15 cellular contexts compared by ENCODE assay signal in the genomic region with DNA sequence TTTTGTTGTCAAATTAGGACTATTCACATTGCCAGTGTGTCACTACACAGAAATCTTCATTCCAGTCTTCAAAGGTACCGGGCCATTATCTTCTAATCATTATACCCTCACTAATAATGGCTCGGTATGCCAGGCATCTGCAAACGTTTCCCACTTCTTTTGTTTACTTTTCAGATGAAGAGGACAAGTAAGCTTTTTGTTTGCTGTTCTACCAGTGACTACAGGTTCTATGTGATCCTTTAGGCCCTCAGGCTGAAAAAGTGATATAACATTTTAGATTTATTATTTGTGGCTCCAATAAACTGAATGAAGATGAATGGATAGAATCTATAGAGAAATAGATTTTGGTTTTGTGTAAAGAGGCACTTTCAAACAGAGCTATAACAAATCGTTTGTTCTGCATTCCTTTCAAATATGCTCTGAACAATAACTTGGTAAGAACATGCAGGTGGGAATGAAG. TPM values are rescaled to one million over a fixed set of nuclear protein-coding genes. Genes with fewer than 3 reads are reported as not detected.
DNase-seq lines count a peak whose midpoint lies in the region; ATAC-seq and TF ChIP-seq lines count a peak whose summit lies in the region.
"Had no signal": no experiment of that assay in that cellular context is flagged by ENCODE, and none has a peak within 500 bp of the region (broad histone marks: within the 10 kb centered on the region; RNA-seq: fewer than 3 reads in every experiment).

No MANE protein-coding gene starts in this region.

- H3K4me3 ChIP-seq in HAP-1 (no peak overlapping the region), left lung (no peak overlapping the region), H7 (ENCODE audit: insufficient read depth, low read depth, low read length) (no peak overlapping the region)
- H3K4me3 ChIP-seq: psoas muscle had no signal

- H3K27me3 ChIP-seq in HAP-1 (ENCODE audit: low read depth) (peaks cover 7% of the 10 kb centered on the region; the same call in 1 of the 2 replicates), left lung (no peaks in the 10 kb centered on the region), H7 (ENCODE audit: control insufficient read depth, insufficient read depth, low read length) (no peaks in the 10 kb centered on the region)

- TF ChIP-seq CTCF in left lung (IDR thresholded peaks at IDR 0.05): no peak

- intact Hi-C loops in left lung (cut with DNase I): no loop called here

- DNase-seq in HAP-1 (ENCODE audit: low spot score in 2 of 2) (peak; percentile 13 to 69), NCI-H510A treated with DMSO at 0.1 percent for 48 hours (lab: John Stamatoyannopoulos, UW) (peak; percentile 87), left lung (no peak), H7 (no peak), NCI-H1694 (lab: John Stamatoyannopoulos, UW) (no peak)
- DNase-seq: activated naive CD8-positive, alpha-beta T cell treated with anti-CD3 and anti-CD28 coated beads, Interleukin-2, amount 50 U/mL, for 24 hours; activated T-cell treated with anti-CD3 and anti-CD28 coated beads, Interleukin-2, amount 50 U/mL, for 24 hours; CD4-positive, alpha-beta memory T cell; psoas muscle; stimulated activated CD4-positive, alpha-beta T cell treated with anti-CD3 and anti-CD28 coated beads, Interleukin-15, amount 100 ng/mL, for 24 hours; T-cell had no signal

- in situ Hi-C loops in HAP-1 (cut with MboI; ENCODE audit: low sequenced_read_pairs): no loop called here

- ATAC-seq in left lung: peak; percentile 93
- no peak for ATAC-seq in GM18511 (IDR thresholded peaks at IDR 0.05; ENCODE audit: unreplicated experiment)
- ATAC-seq: activated naive CD8-positive, alpha-beta T cell treated with anti-CD3 and anti-CD28 coated beads, Interleukin-2, amount 50 U/mL, for 24 hours; psoas muscle; T-cell had no signal

- peaks cover 12% of the 10 kb centered on the region for H3K4me1 ChIP-seq in HAP-1
- no peaks in the 10 kb centered on the region for H3K4me1 ChIP-seq in left lung
- H3K4me1 ChIP-seq: psoas muscle had no signal

- H3K27ac ChIP-seq in left lung: no peak overlapping the region
- H3K27ac ChIP-seq: psoas muscle had no signal

- H3K36me3 ChIP-seq in HAP-1 (replicated peaks) (no peaks in the 10 kb centered on the region), left lung (no peaks in the 10 kb centered on the region), H7 (replicated peaks; ENCODE audit: control insufficient read depth, insufficient read depth, low read length) (no peaks in the 10 kb centered on the region)

- H3K9me3 ChIP-seq in HAP-1 (no peaks in the 10 kb centered on the region), left lung (no peaks in the 10 kb centered on the region)
- H3K9me3 ChIP-seq: psoas muscle had no signal

RNA-seq across cellular contexts. Expression of gene KRTAP3-1, which starts 0.4 kb away (rescaled TPM):
- not detected for total RNA-seq in left lung
- not detected in 2 replicates for total RNA-seq in H7 (2014; rRNA removed; shearing (Covaris generic))
- total RNA-seq: CD4-positive, alpha-beta memory T cell; epithelial cell of proximal tubule; kidney epithelial cell; psoas muscle; T-cell; temporal lobe had no signal

RNA-seq across cellular contexts. Expression of gene KRTAP3-2, which starts 9.6 kb away (rescaled TPM):
- not detected for total RNA-seq in left lung
- total RNA-seq in H7 (2014; rRNA removed; shearing (Covaris generic)): not detected in 2 replicates
- total RNA-seq: CD4-positive, alpha-beta memory T cell; epithelial cell of proximal tubule; kidney epithelial cell; psoas muscle; T-cell; temporal lobe had no signal

RNA-seq across cellular contexts. Expression of gene KRTAP3-3, which starts 15.4 kb away (rescaled TPM):
- total RNA-seq in left lung: not detected
- not detected in 2 replicates for total RNA-seq in H7 (2014; rRNA removed; shearing (Covaris generic))
- total RNA-seq: CD4-positive, alpha-beta memory T cell; epithelial cell of proximal tubule; kidney epithelial cell; psoas muscle; T-cell; temporal lobe had no signal

RNA-seq across cellular contexts. Expression of gene KRTAP1-5, which starts 17.7 kb away (rescaled TPM):
- total RNA-seq in left lung: not detected
- total RNA-seq in H7 (2014; rRNA removed; shearing (Covaris generic)): not detected in 2 replicates
- total RNA-seq: CD4-positive, alpha-beta memory T cell; epithelial cell of proximal tubule; kidney epithelial cell; psoas muscle; T-cell; temporal lobe had no signal

RNA-seq across cellular contexts. Expression of gene KRTAP1-4, which starts 20.7 kb away (rescaled TPM):
- total RNA-seq in left lung: not detected
- total RNA-seq in H7 (2014; rRNA removed; shearing (Covaris generic)): not detected in 2 replicates
- total RNA-seq: CD4-positive, alpha-beta memory T cell; epithelial cell of proximal tubule; kidney epithelial cell; psoas muscle; T-cell; temporal lobe had no signal

Comparison
In these comparisons a context has a peak if more than half of its experiments do, and no peak if none do; other contexts are left out.
1. DNase-seq: peak in HAP-1 (2 of 2) and NCI-H510A treated with DMSO at 0.1 percent for 48 hours (single experiment); none in left lung (0 of 2), H7 (single experiment) and NCI-H1694 (single experiment).